ENCODE assay signal across 23 cellular contexts in genomic region chr6:52201493-52201892, GRCh38. TPM values are rescaled to one million over a fixed set of nuclear protein-coding genes. Genes with fewer than 3 reads are reported as not detected.
"Had no signal": no experiment of that assay in that cellular context is flagged by ENCODE, and none has a peak within 500 bp of the region (broad histone marks: within the 10 kb centered on the region; RNA-seq: fewer than 3 reads in every experiment).

No MANE protein-coding gene starts in this region.

- H3K36me3 ChIP-seq: SJSA1 had no signal

- H3K4me3 ChIP-seq: SJSA1, SK-N-MC had no signal

- H3K4me1 ChIP-seq: SJSA1 had no signal

- ATAC-seq: HepG2 had no signal

- H3K9me3 ChIP-seq: SJSA1 had no signal

- H3K27ac ChIP-seq: SJSA1, SK-N-MC had no signal

- H3K27me3 ChIP-seq: SJSA1 had no signal

- FAIRE-seq: HepG2 had no signal

- DNase-seq: IMR-90, Karpas-422, KG1, MM.1S, NCI-H1092 treated with DMSO at 0.1 percent for 48 hours, NCI-H1436, NCI-H187, NCI-H2029, NCI-H2081 treated with DMSO at 0.1 percent for 48 hours, NCI-H2171, NCI-H226, NCI-H446, NCI-H510A, NCI-H524 treated with DMSO at 0.1 percent for 48 hours, NCI-H69, NCI-H774, Right ventricle myocardium superior, RPMI8226, SIG-M5 had no signal

RNA-seq across cellular contexts. Expression of gene IL17A, which starts 15.3 kb away (rescaled TPM):
- total RNA-seq: HepG2, HT1080, IMR-90, Right ventricle myocardium superior, SJSA1 had no signal
- polyA plus RNA-seq: HepG2, IMR-90 had no signal

RNA-seq across cellular contexts. Expression of gene IL17F, which starts 42.8 kb away (rescaled TPM):
- total RNA-seq: HepG2, HT1080, IMR-90, Right ventricle myocardium superior, SJSA1 had no signal
- polyA plus RNA-seq: HepG2, IMR-90 had no signal
